Comparison of ENCODE assay signal across 11 cellular contexts in the genomic region with DNA sequence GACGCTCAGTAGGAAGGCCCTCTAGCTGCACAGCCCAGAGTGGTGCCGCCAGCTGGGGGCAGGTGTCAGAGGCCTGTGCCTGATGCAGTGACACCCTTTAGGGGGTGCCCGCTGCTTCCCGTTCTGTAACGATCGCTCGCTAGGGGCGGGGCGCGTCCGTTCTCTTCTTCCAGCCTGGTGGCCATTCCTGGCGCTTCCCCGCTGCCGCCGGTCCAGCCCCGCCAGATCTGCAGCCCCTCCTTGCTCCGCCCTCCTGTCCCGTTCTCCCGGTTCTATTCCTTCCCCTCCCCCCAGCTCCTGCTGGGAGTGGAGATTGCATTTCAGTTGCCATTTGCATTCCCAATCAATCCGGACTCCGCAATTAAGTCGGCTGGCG. TPM values are rescaled to one million over a fixed set of nuclear protein-coding genes. Genes with fewer than 3 reads are reported as not detected.
DNase-seq lines count a peak whose midpoint lies in the region; ATAC-seq and TF ChIP-seq lines count a peak whose summit lies in the region.
"Had no signal": no experiment of that assay in that cellular context is flagged by ENCODE, and none has a peak within 500 bp of the region (broad histone marks: within the 10 kb centered on the region; RNA-seq: fewer than 3 reads in every experiment).

No MANE protein-coding gene starts in this region.

- no peak overlapping the region for H3K27ac Mint-ChIP-seq in osteocyte (ENCODE audit: unreplicated experiment)
- H3K27ac Mint-ChIP-seq: CD4-positive, alpha-beta T cell had no signal

- peaks cover 0 to 32% (median 9%) of the 10 kb centered on the region in 12 donors for H3K4me1 ChIP-seq in heart left ventricle

- H3K4me3 ChIP-seq in AG04450 (ENCODE audit: low read depth, low read length) (peak overlapping the region; percentile 13; the same call in 1 of the 2 replicates), heart left ventricle (peak overlapping the region; percentile 37 to 63 (median 55))

- H3K9me3 ChIP-seq in AG04450 (ENCODE audit: control insufficient read depth, insufficient read depth, low read length), result no peaks in the 10 kb centered on the region; the same call in 1 of the 2 replicates
- no peaks in the 10 kb centered on the region for H3K9me3 ChIP-seq in heart left ventricle

- peaks cover 6% of the 10 kb centered on the region for H3K4me1 Mint-ChIP-seq in osteocyte (ENCODE audit: unreplicated experiment)

- H3K27me3 Mint-ChIP-seq in osteocyte (ENCODE audit: unreplicated experiment), result no peaks in the 10 kb centered on the region
- H3K27me3 Mint-ChIP-seq: CD4-positive, alpha-beta T cell had no signal

- no peak for TF ChIP-seq POLR2A in heart left ventricle (IDR thresholded peaks at IDR 0.05)

- DNase-seq in AG04450 (ENCODE audit: low read depth, low spot score) (no peak), NCI-H526 treated with DMSO at 0.1 percent for 48 hours (lab: John Stamatoyannopoulos, UW) (peak; percentile 74), heart left ventricle (peak in 4 of 5 donors; percentile 53 to 78 (median 62)), osteocyte (ENCODE audit: extremely low spot score, unreplicated experiment) (no peak), RKO (ENCODE audit: low spot score) (no peak), NCI-H1092 treated with DMSO at 0.1 percent for 48 hours (lab: John Stamatoyannopoulos, UW) (no peak), activated gamma-delta T cell treated with Interleukin-2 at 50 U/mL for 16 hours (no peak)
- no peak for DNase-seq in activated naive CD4-positive, alpha-beta T cell treated with anti-CD3 and anti-CD28 coated beads, Interleukin-2, amount 50 U/mL, for 16 hours
- DNase-seq: CD4-positive, alpha-beta T cell; KBM-7; OCI-M1 had no signal

- WGBS in heart left ventricle, 4 donors, result 6 to 20% (median 10%) methylated on average over 19 to 23 of the region's 23 CpGs

- TF ChIP-seq CTCF in AG04450 (IDR thresholded peaks at IDR 0.05; ENCODE audit: low read depth, low read length), result no peak
- peak in 8 of 12 donors; percentile 8 to 53 (median 36) for TF ChIP-seq CTCF in heart left ventricle (IDR thresholded peaks at IDR 0.05)
- TF ChIP-seq CTCF in osteocyte (IDR thresholded peaks at IDR 0.05), result no peak

- H3K27ac ChIP-seq in AG04450 (ENCODE audit: low read depth, low read length) (no peak overlapping the region), heart left ventricle (peak overlapping the region in 7 of 12 donors; percentile 15 to 62 (median 32))

- peak; percentile 37 to 66 (median 60) for ATAC-seq in heart left ventricle

- peaks cover 45% of the 10 kb centered on the region for H3K36me3 Mint-ChIP-seq in osteocyte (ENCODE audit: unreplicated experiment)

- intact Hi-C loops in heart left ventricle (cut with DNase I), result loop anchor here in 9 of 10 donors (1.0 to 10.0 kb wide), 5 partner anchors 43 to 177 kb away; a partner anchor contains a TSS

- peaks cover 0 to 76% (median 42%) of the 10 kb centered on the region in 9 donors for H3K36me3 ChIP-seq in heart left ventricle

- H3K27me3 ChIP-seq in AG04450 (ENCODE audit: control insufficient read depth, insufficient read depth, low read length) (no peaks in the 10 kb centered on the region), heart left ventricle (no peaks in the 10 kb centered on the region)

- no peaks in the 10 kb centered on the region for H3K9me3 Mint-ChIP-seq in osteocyte (ENCODE audit: unreplicated experiment)
- H3K9me3 Mint-ChIP-seq: CD4-positive, alpha-beta T cell had no signal

- CTCF ChIA-PET in AG04450 (lab: Charles Lee), result interaction anchor here (0.6 to 4.0 kb wide), 2 partner anchors 15 to 137 kb away, joined by 3 to 21 read pairs; no protein-coding TSS in a partner anchor

- POLR2A ChIA-PET in AG04450 (lab: Yijun Ruan, JAX), result no interaction called here

- H3K4me3 Mint-ChIP-seq in osteocyte (ENCODE audit: unreplicated experiment), result peak overlapping the region; percentile 62
- H3K4me3 Mint-ChIP-seq: CD4-positive, alpha-beta T cell had no signal

RNA-seq across cellular contexts. Expression of a gene that starts 39.2 kb away (rescaled TPM):
- 41.6 and 44.6 TPM in 2 replicates for polyA plus RNA-seq in AG04450 (2011; rRNA removed)
- polyA minus RNA-seq in AG04450 (2011; rRNA and poly(A)+ RNA removed), result 44.7 and 64.4 TPM in 2 replicates
- total RNA-seq in heart left ventricle, result 10 to 100 TPM; 30.3 to 83.7 (median 57.6) TPM
- 10 to 100 TPM; 42.9 to 55.3 TPM for polyA plus RNA-seq in heart left ventricle
- 131 and 135 TPM in 2 replicates for total RNA-seq in osteocyte

RNA-seq across cellular contexts. Expression of a gene that starts 42.0 kb away (rescaled TPM):
- polyA plus RNA-seq in AG04450 (2011; rRNA removed), result not detected in 2 replicates
- not detected in 2 replicates for polyA minus RNA-seq in AG04450 (2011; rRNA and poly(A)+ RNA removed)
- under 1 TPM in 5 of 9 donors, not detected in 4; 0.29 to 0.52 (median 0.36) TPM for total RNA-seq in heart left ventricle
- polyA plus RNA-seq in heart left ventricle, result under 1 TPM in 1 of 2 donors, not detected in 1; 0.27 TPM
- total RNA-seq in osteocyte, result not detected in 2 replicates
- total RNA-seq: CD4-positive, alpha-beta T cell had no signal

RNA-seq across cellular contexts. Expression of a gene that starts 42.2 kb away (rescaled TPM):
- polyA plus RNA-seq in AG04450 (2011; rRNA removed) (9.7 and 11.3 TPM in 2 replicates), heart left ventricle (10 to 100 TPM; 66.1 to 82.6 TPM)
- polyA minus RNA-seq in AG04450 (2011; rRNA and poly(A)+ RNA removed), result 2.3 and 3.9 TPM in 2 replicates
- total RNA-seq in heart left ventricle (10 to 100 TPM; 21.8 to 62.8 (median 26.7) TPM), osteocyte (26.1 and 30.0 TPM in 2 replicates)

RNA-seq across cellular contexts. Expression of a gene that starts 44.8 kb away (rescaled TPM):
- polyA plus RNA-seq in AG04450 (2011; rRNA removed) (44.1 and 59.9 TPM in 2 replicates), heart left ventricle (100 to 1,000 TPM in 1 of 2 donors, 10 to 100 TPM in 1; 75.7 to 168 TPM)
- polyA minus RNA-seq in AG04450 (2011; rRNA and poly(A)+ RNA removed), result 45.5 and 61.4 TPM in 2 replicates
- total RNA-seq in heart left ventricle (100 to 1,000 TPM in 2 of 9 donors, 10 to 100 TPM in 7; 59.9 to 124 (median 77.7) TPM), osteocyte (101 and 104 TPM in 2 replicates)

Comparison
In these comparisons a context has a peak if more than half of its experiments do, and no peak if none do; other contexts are left out.
1. DNase-seq: peak in NCI-H526 treated with DMSO at 0.1 percent for 48 hours (single experiment) and heart left ventricle (4 of 5); none in AG04450 (single experiment), osteocyte (single experiment), activated naive CD4-positive, alpha-beta T cell treated with anti-CD3 and anti-CD28 coated beads, Interleukin-2, amount 50 U/mL, for 16 hours (single experiment), RKO (single experiment), NCI-H1092 treated with DMSO at 0.1 percent for 48 hours (single experiment) and activated gamma-delta T cell treated with Interleukin-2 at 50 U/mL for 16 hours (single experiment).
2. CTCF ChIP-seq: peak in heart left ventricle (8 of 12); none in AG04450 (single experiment) and osteocyte (single experiment).